ENCODE assay signal across 8 cellular contexts in genomic region chr16:84730406-84731106, GRCh38. TPM values are rescaled to one million over a fixed set of nuclear protein-coding genes. Genes with fewer than 3 reads are reported as not detected.
DNase-seq lines count a peak whose midpoint lies in the region; ATAC-seq and TF ChIP-seq lines count a peak whose summit lies in the region.

No MANE protein-coding gene starts in this region.

- peaks cover 16% of the 10 kb centered on the region for H3K36me3 ChIP-seq in MG63

- peak overlapping the region; percentile 35 for H3K4me3 ChIP-seq in MG63
- H3K4me3 ChIP-seq in WI38 (ENCODE audit: low read depth, low read length), result peak overlapping the region; percentile 51

- no peak for TF ChIP-seq CTCF in WI38 (IDR thresholded peaks at IDR 0.05; ENCODE audit: low read depth, low read length)

- no peaks in the 10 kb centered on the region for H3K9me3 ChIP-seq in MG63

- ATAC-seq in GM21423 (IDR thresholded peaks at IDR 0.05; ENCODE audit: unreplicated experiment), result peak; percentile 61

- no peaks in the 10 kb centered on the region for H3K27me3 ChIP-seq in MG63

- DNase-seq in DMS114 treated with DMSO at 0.1 percent for 48 hours (lab: John Stamatoyannopoulos, UW; ENCODE audit: unreplicated experiment) (peak; percentile 24), MG63 (peak; percentile 78), fibroblast of the conjunctiva (ENCODE audit: low read depth) (peak; percentile 90), occipital lobe (lab: John Stamatoyannopoulos, UW) (peak; percentile 20), inferior parietal cortex (ENCODE audit: extremely low spot score) (no peak)
- no peak for DNase-seq in activated effector memory CD4-positive, alpha-beta T cell treated with anti-CD3 and anti-CD28 coated beads, Interleukin-2, amount 50 U/mL, for 16 hours

RNA-seq across cellular contexts. Expression of gene USP10, which starts 30.8 kb away (rescaled TPM):
- 29.8 and 33.5 TPM in 2 replicates for total RNA-seq in MG63 (2014; rRNA removed; shearing (Covaris generic); ENCODE audit: low replicate concordance)
- 46.5 TPM for total RNA-seq in occipital lobe

Comparison
In these comparisons a context has a peak if more than half of its experiments do, and no peak if none do; other contexts are left out.
1. DNase-seq: peak in DMS114 treated with DMSO at 0.1 percent for 48 hours (single experiment), MG63 (single experiment), fibroblast of the conjunctiva (single experiment) and occipital lobe (single experiment); none in inferior parietal cortex (single experiment) and activated effector memory CD4-positive, alpha-beta T cell treated with anti-CD3 and anti-CD28 coated beads, Interleukin-2, amount 50 U/mL, for 16 hours (single experiment).